Comparison of ENCODE assay signal across 2 cellular contexts in genomic region chr17:57940217-57940616, GRCh38.
TF ChIP-seq lines count a peak whose summit lies in the region.

No MANE protein-coding gene starts in this region.

TF ChIP-seq in GM23338, 12 proteins besides CTCF, POLR2A, EP300 and RAD21:
- TF ChIP-seq CREB1 (CRISPR knock-in tag; IDR thresholded peaks at IDR 0.05; ENCODE audit: low read depth), result peak; percentile 38; the same call in 1 of the 2 replicates
- TF ChIP-seq ETS1 (IDR thresholded peaks at IDR 0.05), result no peak
- TF ChIP-seq ZNF462 (CRISPR knock-in tag; IDR thresholded peaks at IDR 0.05), result no peak
- TF ChIP-seq EZH2phosphoT487 (IDR thresholded peaks at IDR 0.05; ENCODE audit: unreplicated experiment), result no peak

TF ChIP-seq in H1, 55 proteins besides CTCF, POLR2A, EP300 and RAD21:
- TF ChIP-seq POU5F1 (IDR thresholded peaks at IDR 0.05; ENCODE audit: low read depth, low read length) (no peak), USF2 (IDR thresholded peaks at IDR 0.05; ENCODE audit: low read length) (peak; percentile 74), SP2 (IDR thresholded peaks at IDR 0.05; ENCODE audit: low read length) (no peak)
TF ChIP-seq in H1: peak in this region for 1.
